8 cellular contexts compared by ENCODE assay signal in genomic region chr9:21317956-21318923, GRCh38. TPM values are rescaled to one million over a fixed set of nuclear protein-coding genes. Genes with fewer than 3 reads are reported as not detected.
A peak's percentile ranks its signal among the peaks of the same experiment; 100 is the strongest.
DNase-seq lines count a peak whose midpoint lies in the region; ATAC-seq, FAIRE-seq and TF ChIP-seq lines count a peak whose summit lies in the region.

No MANE protein-coding gene starts in this region.

- H3K4me1 ChIP-seq in upper lobe of right lung, result no peaks in the 10 kb centered on the region

- intact Hi-C loops in upper lobe of right lung (cut with DNase I), result no loop called here

- H3K9me3 ChIP-seq in upper lobe of right lung, result no peaks in the 10 kb centered on the region

- peaks cover 23% of the 10 kb centered on the region for H3K36me3 ChIP-seq in upper lobe of right lung

- no peak overlapping the region for H3K4me3 ChIP-seq in HL-60 (replicated peaks; ENCODE audit: insufficient read depth, low read length)
- H3K4me3 ChIP-seq in coronary artery, result no peak overlapping the region
- no peak overlapping the region for H3K4me3 ChIP-seq in upper lobe of right lung

- DNase-seq in D721Med (ENCODE audit: insufficient read length, low spot score), result no peak
- no peak for DNase-seq in HL-60 (ENCODE audit: low read depth in 1 of 2, low spot score in 1 of 2)
- DNase-seq in RCC 7860 (ENCODE audit: low spot score), result peak; percentile 20
- no peak for DNase-seq in coronary artery (ENCODE audit: low spot score)
- peak; percentile 68 to 75 for DNase-seq in lung microvascular endothelial cell (ENCODE audit: low read depth in 2 of 2)
- no peak for DNase-seq in upper lobe of right lung

- ATAC-seq in GM19043 (IDR thresholded peaks at IDR 0.05; ENCODE audit: low read depth, unreplicated experiment), result peak; percentile 65
- peak; percentile 87 for ATAC-seq in upper lobe of right lung
- no peak for ATAC-seq in HG03039 (IDR thresholded peaks at IDR 0.05; ENCODE audit: unreplicated experiment)

- TF ChIP-seq CTCF in D721Med (IDR thresholded peaks at IDR 0.05; ENCODE audit: insufficient read depth, missing control alignments) (peak; percentile 81), HL-60 (IDR thresholded peaks at IDR 0.05; ENCODE audit: insufficient read depth, low read length) (peak; percentile 27), coronary artery (IDR thresholded peaks at IDR 0.05) (peak; percentile 37), upper lobe of right lung (IDR thresholded peaks at IDR 0.05) (peak; percentile 75)

- H3K27ac ChIP-seq in HL-60 (replicated peaks) (no peak overlapping the region), coronary artery (no peak overlapping the region), upper lobe of right lung (no peak overlapping the region)

- H3K27me3 ChIP-seq in HL-60 (ENCODE audit: insufficient read depth, poor library complexity, severe bottlenecking), result no peaks in the 10 kb centered on the region
- peaks cover 10% of the 10 kb centered on the region for H3K27me3 ChIP-seq in upper lobe of right lung

- FAIRE-seq in D721Med (lab: Jason Lieb, UNC), result no peak
- peak; percentile 77 for FAIRE-seq in RCC 7860 (lab: Jason Lieb, UNC)

RNA-seq across cellular contexts. Expression of gene IFNA5, which starts 13.1 kb away (rescaled TPM):
- total RNA-seq in lung microvascular endothelial cell (not detected in 2 replicates), upper lobe of right lung (not detected)

RNA-seq across cellular contexts. Expression of gene KLHL9, which starts 17.0 kb away (rescaled TPM):
- 23.5 and 33.7 TPM in 2 replicates for total RNA-seq in lung microvascular endothelial cell
- total RNA-seq in upper lobe of right lung, result 22.2 TPM

RNA-seq across cellular contexts. Expression of gene IFNA6, which starts 32.4 kb away (rescaled TPM):
- total RNA-seq in lung microvascular endothelial cell (not detected in 2 replicates), upper lobe of right lung (not detected)

RNA-seq across cellular contexts. Expression of gene IFNA13, which starts 49.6 kb away (rescaled TPM):
- total RNA-seq in lung microvascular endothelial cell, result not detected in 2 replicates
- total RNA-seq in upper lobe of right lung, result not detected

Comparison
In these comparisons a context has a peak if more than half of its experiments do, and no peak if none do; other contexts are left out.
1. DNase-seq: peak in RCC 7860 (single experiment) and lung microvascular endothelial cell (2 of 2); none in D721Med (single experiment), HL-60 (0 of 2), coronary artery (single experiment) and upper lobe of right lung (single experiment).
2. CTCF ChIP-seq: peak in every context shown above with its lines; median percentile 81 in D721Med; 75 in upper lobe of right lung; 37 in coronary artery; 27 in HL-60.